In the genomic region with DNA sequence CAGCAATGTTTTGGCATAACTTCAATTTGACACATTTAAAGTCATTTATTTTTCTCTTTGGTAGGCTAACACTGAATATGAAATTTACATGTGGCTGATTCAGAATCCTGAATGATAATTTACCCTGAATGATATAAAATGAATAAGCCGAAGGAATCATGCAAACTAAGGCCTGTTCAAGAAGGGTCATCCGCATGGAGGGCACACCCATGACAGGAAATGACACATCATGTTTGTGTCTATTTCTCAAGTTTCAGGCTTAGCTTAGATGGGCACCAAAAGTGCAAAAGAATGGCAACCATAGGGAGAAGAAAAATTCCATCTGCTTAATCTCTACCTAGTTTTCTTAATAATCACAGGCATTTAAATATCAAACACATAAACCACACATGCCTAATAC, we compare ENCODE assay signal across 17 cellular contexts.
DNase-seq lines count a peak whose midpoint lies in the region; ATAC-seq, FAIRE-seq and TF ChIP-seq lines count a peak whose summit lies in the region.
"Had no signal": no experiment of that assay in that cellular context is flagged by ENCODE, and none has a peak within 500 bp of the region (broad histone marks: within the 10 kb centered on the region; RNA-seq: fewer than 3 reads in every experiment).

No MANE protein-coding gene starts in this region.

- no TSS peak for BruUV-seq in GM12878 (replicated peaks; lab: Mats Ljungman, UMichigan)

- ATAC-seq in GM12878, result no peak
- ATAC-seq in gastrocnemius medialis, result no peak
- ATAC-seq in GM18505 (IDR thresholded peaks at IDR 0.05; ENCODE audit: unreplicated experiment), result no peak

- TF ChIP-seq POLR2A in GM12878 (IDR thresholded peaks at IDR 0.05; ENCODE audit: low read depth, low read length) (no peak), gastrocnemius medialis (IDR thresholded peaks at IDR 0.05) (no peak), GM18505 (IDR thresholded peaks at IDR 0.05; ENCODE audit: borderline replicate concordance, extremely low read depth, insufficient read depth, insufficient read length) (no peak)

- no peak overlapping the region for H3K9ac ChIP-seq in GM12878 (ENCODE audit: control insufficient read depth, insufficient read depth, low read length)

- H3K79me2 ChIP-seq in GM12878 (ENCODE audit: control insufficient read depth, insufficient read depth, low read length), result no peaks in the 10 kb centered on the region

- H3K36me3 Mint-ChIP-seq in glutamatergic neuron (ENCODE audit: unreplicated experiment), result no peaks in the 10 kb centered on the region

- no peak for TF ChIP-seq RAD21 in GM12878 (IDR thresholded peaks at IDR 0.05; ENCODE audit: insufficient read depth, low read depth, low read length)

- no peak overlapping the region for H2AFZ ChIP-seq in GM12878 (ENCODE audit: control insufficient read depth, low read depth, low read length)

- RAD21 ChIA-PET in GM12878 (lab: Charles Lee; ENCODE audit: unreplicated experiment), result interaction anchor here (0.7 kb wide), 1 partner anchor 98 kb away, joined by 3 read pairs; no protein-coding TSS in a partner anchor

- H3K4me1 ChIP-seq in GM12878 (ENCODE audit: control insufficient read depth, insufficient read depth, low read length) (no peaks in the 10 kb centered on the region), gastrocnemius medialis (peaks cover 0 to 3% of the 10 kb centered on the region in 2 donors)

- H3K9me3 ChIP-seq in MG63, result no peaks in the 10 kb centered on the region
- H3K9me3 ChIP-seq in GM12878 (replicated peaks; ENCODE audit: control insufficient read depth, insufficient read depth, low read length), result no peaks in the 10 kb centered on the region
- H3K9me3 ChIP-seq in gastrocnemius medialis, result no peaks in the 10 kb centered on the region

- CTCF ChIA-PET in GM12878 (lab: Yijun Ruan, JAX), result no interaction called here
- CTCF ChIA-PET in GM10248 (lab: Yijun Ruan, JAX), result interaction anchor here (2.2 kb wide), 1 partner anchor 11 kb away, joined by 10 read pairs; no protein-coding TSS in a partner anchor

- H3K36me3 ChIP-seq in MG63, result peaks cover 88% of the 10 kb centered on the region
- peaks cover 0 to 9% of the 10 kb centered on the region in 2 experiments; a peak in 2 of 4 replicates for H3K36me3 ChIP-seq in GM12878 (ENCODE audit: control insufficient read depth in 2 of 2, insufficient read depth in 2 of 2, low read length in 1 of 2)
- H3K36me3 ChIP-seq in gastrocnemius medialis, result no peaks in the 10 kb centered on the region
- H3K36me3 ChIP-seq: WERI-Rb-1 had no signal

- in situ Hi-C loops in GM12878 (cut with MboI) (no loop called here), gastrocnemius medialis (cut with MboI; ENCODE audit: low sequenced_read_pairs in 4 of 4) (no loop called here)

- H3K4me2 ChIP-seq in GM12878 (ENCODE audit: control insufficient read depth, insufficient read depth), result no peak overlapping the region

- 56% methylated on average over 2 of the region's 2 CpGs for WGBS in GM12878 (ENCODE audit: insufficient coverage, insufficient replicate concordance, low lambda C conversion rate, missing lambda C conversion rate)

- intact Hi-C loops in GM12878 (cut with micrococcal nuclease; ENCODE audit: unreplicated experiment), result no loop called here
- intact Hi-C loops in gastrocnemius medialis (cut with DNase I; ENCODE audit: low total_unique reads), result no loop called here

- H3K27me3 ChIP-seq in MG63 (no peaks in the 10 kb centered on the region), GM12878 (replicated peaks in 1 of 2; ENCODE audit: control insufficient read depth in 2 of 2, insufficient read depth in 2 of 2, low read length in 1 of 2) (no peaks in the 10 kb centered on the region), gastrocnemius medialis (no peaks in the 10 kb centered on the region)

- H3K4me3 Mint-ChIP-seq in glutamatergic neuron (ENCODE audit: unreplicated experiment), result no peak overlapping the region
- H3K4me3 Mint-ChIP-seq: endodermal cell had no signal

- POLR2A ChIA-PET in GM12878 (lab: Charles Lee) (no interaction called here), GM10248 (lab: Yijun Ruan, JAX) (no interaction called here)

- SMC1A ChIA-PET in GM12878 (lab: Charles Lee; ENCODE audit: uncharacterized antibody, unreplicated experiment), result interaction anchor here (1.5 kb wide), 1 partner anchor 34 kb away, joined by 3 read pairs; no protein-coding TSS in a partner anchor

- peak overlapping the region; percentile 91 for H3K27ac Mint-ChIP-seq in glutamatergic neuron (ENCODE audit: unreplicated experiment)
- H3K27ac Mint-ChIP-seq: endodermal cell, progenitor cell of endocrine pancreas had no signal

- peaks cover 4% of the 10 kb centered on the region for H3K9me3 Mint-ChIP-seq in glutamatergic neuron (ENCODE audit: unreplicated experiment)
- H3K9me3 Mint-ChIP-seq: endodermal cell had no signal

- DNase-seq in EH (ENCODE audit: low read depth), result peak; percentile 68
- DNase-seq in MG63, result peak; percentile 32
- no peak for DNase-seq in GM12878 (ENCODE audit: low read depth, low spot score)
- no peak for DNase-seq in glutamatergic neuron
- DNase-seq in DMS153 treated with DMSO at 0.1 percent for 48 hours (lab: John Stamatoyannopoulos, UW; ENCODE audit: unreplicated experiment), result no peak
- DNase-seq in gastrocnemius medialis, result no peak
- no peak for DNase-seq in GM10248 (ENCODE audit: extremely low spot score)
- DNase-seq: amygdala; endodermal cell; NCI-H1436; NCI-H510A treated with DMSO at 0.1 percent for 48 hours; stimulated activated CD4-positive, alpha-beta T cell treated with anti-CD3 and anti-CD28 coated beads, Interleukin-4, amount 100 ng/mL, for 24 hours; stimulated activated naive CD4-positive, alpha-beta T cell had no signal

- TF ChIP-seq CTCF in GM12878 (IDR thresholded peaks at IDR 0.05 in 2 of 3, conservative IDR thresholded peaks at IDR 0.05 in 1 of 3; ENCODE audit: control insufficient read depth in 2 of 3, extremely low read depth in 1 of 3, insufficient read depth in 1 of 3, low read depth in 3 of 3, low read length in 3 of 3) (no peak), glutamatergic neuron (IDR thresholded peaks at IDR 0.05; ENCODE audit: partially characterized antibody, unreplicated experiment) (no peak), gastrocnemius medialis (IDR thresholded peaks at IDR 0.05 in 4 of 5, conservative IDR thresholded peaks at IDR 0.05 in 1 of 5) (no peak), GM10248 (IDR thresholded peaks at IDR 0.05; ENCODE audit: control extremely low read depth, extremely low read depth, low read depth, missing control alignments) (no peak)

- H3K4me3 ChIP-seq in MG63, result no peak overlapping the region
- H3K4me3 ChIP-seq in GM12878, result no peak overlapping the region
- H3K4me3 ChIP-seq in gastrocnemius medialis, result no peak overlapping the region

- peaks cover 27% of the 10 kb centered on the region for H3K4me1 Mint-ChIP-seq in glutamatergic neuron (ENCODE audit: low read depth, unreplicated experiment)

- no peak for TF ChIP-seq EP300 in GM12878 (IDR thresholded peaks at IDR 0.05; ENCODE audit: borderline replicate concordance in 1 of 2, control insufficient read depth in 1 of 2, low read depth in 2 of 2, low read length in 2 of 2)

- no peaks in the 10 kb centered on the region for H3K27me3 Mint-ChIP-seq in glutamatergic neuron (ENCODE audit: unreplicated experiment)
- H3K27me3 Mint-ChIP-seq: progenitor cell of endocrine pancreas had no signal

- no peaks in the 10 kb centered on the region for H4K20me1 ChIP-seq in GM12878 (ENCODE audit: control insufficient read depth, insufficient read depth)

- peak; percentile 13 for FAIRE-seq in GM12878 (lab: Jason Lieb, UNC)

- H3K27ac ChIP-seq in GM12878 (ENCODE audit: control insufficient read depth, insufficient read depth) (no peak overlapping the region), gastrocnemius medialis (no peak overlapping the region)
- H3K27ac ChIP-seq: HL-60, WERI-Rb-1 had no signal

TF ChIP-seq in GM12878, 131 proteins besides CTCF, POLR2A, EP300 and RAD21:
- TF ChIP-seq MYC (IDR thresholded peaks at IDR 0.05; ENCODE audit: insufficient read depth, insufficient read length, insufficient replicate concordance, low read length, severe bottlenecking), result no peak
- no peak for TF ChIP-seq CBFB (IDR thresholded peaks at IDR 0.05; ENCODE audit: low read depth)
- TF ChIP-seq SUZ12 (IDR thresholded peaks at IDR 0.05; ENCODE audit: unreplicated experiment), result no peak

Comparison
In these comparisons a context has a peak if more than half of its experiments do, and no peak if none do; other contexts are left out.
1. DNase-seq: peak in EH (single experiment) and MG63 (single experiment); none in GM12878 (single experiment), glutamatergic neuron (single experiment), DMS153 treated with DMSO at 0.1 percent for 48 hours (single experiment), gastrocnemius medialis (0 of 2) and GM10248 (single experiment).